Comparison of ENCODE assay signal across 14 cellular contexts in genomic region chr12:124183172-124183571, GRCh38.
DNase-seq lines count a peak whose midpoint lies in the region; ATAC-seq and TF ChIP-seq lines count a peak whose summit lies in the region.
"Had no signal": no experiment of that assay in that cellular context is flagged by ENCODE, and none has a peak within 500 bp of the region (broad histone marks: within the 10 kb centered on the region; RNA-seq: fewer than 3 reads in every experiment).

No MANE protein-coding gene starts in this region.

- ATAC-seq in HG03432 (IDR thresholded peaks at IDR 0.05; ENCODE audit: unreplicated experiment) (no peak), HG03565 (IDR thresholded peaks at IDR 0.05; ENCODE audit: unreplicated experiment) (no peak)

- no peak for DNase-seq in mesothelial cell of epicardium (ENCODE audit: low spot score in 2 of 2, unreplicated experiment in 2 of 2)
- no peak for DNase-seq in type B pancreatic cell (ENCODE audit: extremely low spot score, unreplicated experiment)
- no peak for DNase-seq in middle frontal gyrus (ENCODE audit: extremely low spot score, low spot score)
- DNase-seq: C1 segment of cervical spinal cord; CD4-positive, alpha-beta memory T cell; COR-L47; DMS153; DND-41; GOT3; HFFc6 had no signal

- H3K27me3 ChIP-seq in Loucy (ENCODE audit: insufficient read depth, low read length, poor library complexity, severe bottlenecking), result no peaks in the 10 kb centered on the region

- no peaks in the 10 kb centered on the region for H4K20me1 ChIP-seq in Loucy (ENCODE audit: insufficient read depth, low read length, poor library complexity, severe bottlenecking)

- H3K4me3 ChIP-seq in Loucy (ENCODE audit: low read length, poor library complexity, severe bottlenecking), result no peak overlapping the region
- H3K4me3 ChIP-seq: HAP-1 had no signal

- no peaks in the 10 kb centered on the region for H3K79me2 ChIP-seq in Loucy (ENCODE audit: insufficient read depth, low read length)

- H3K27me3 Mint-ChIP-seq in mesothelial cell of epicardium (ENCODE audit: low read depth), result no peaks in the 10 kb centered on the region
- H3K27me3 Mint-ChIP-seq in type B pancreatic cell, result no peaks in the 10 kb centered on the region

- no peaks in the 10 kb centered on the region for H3K9me2 ChIP-seq in Loucy (replicated peaks; ENCODE audit: low read depth, low read length)

- H3K4me2 ChIP-seq in Loucy (ENCODE audit: low read depth, low read length, poor library complexity, severe bottlenecking), result peak overlapping the region; percentile 23

- no peaks in the 10 kb centered on the region for H3K36me3 ChIP-seq in Loucy (ENCODE audit: insufficient read depth, low read length)
- H3K36me3 ChIP-seq: HAP-1 had no signal

- H3K27ac Mint-ChIP-seq in mesothelial cell of epicardium (peak overlapping the region; percentile 65), type B pancreatic cell (peak overlapping the region; percentile 7)
- H3K27ac Mint-ChIP-seq: CD4-positive, alpha-beta memory T cell; HFFc6 had no signal

- H2AFZ ChIP-seq in Loucy (ENCODE audit: low read length), result peak overlapping the region; percentile 70; the same call in 1 of the 2 replicates

- TF ChIP-seq CTCF in Loucy (conservative IDR thresholded peaks at IDR 0.05; ENCODE audit: low read length) (no peak), mesothelial cell of epicardium (IDR thresholded peaks at IDR 0.05; ENCODE audit: unreplicated experiment) (no peak), type B pancreatic cell (conservative IDR thresholded peaks at IDR 0.05) (no peak)

- no peak overlapping the region for H3K9ac ChIP-seq in Loucy (ENCODE audit: low read depth, low read length, poor library complexity, severe bottlenecking)

- H3K4me1 ChIP-seq in Loucy (ENCODE audit: insufficient read depth, low read length, poor library complexity, severe bottlenecking), result peaks cover 8% of the 10 kb centered on the region
- H3K4me1 ChIP-seq: HAP-1 had no signal

- H3K9me3 ChIP-seq in Loucy (ENCODE audit: insufficient read depth, low read depth, low read length), result no peaks in the 10 kb centered on the region
- H3K9me3 ChIP-seq: HAP-1 had no signal

- H3K4me3 Mint-ChIP-seq in mesothelial cell of epicardium (no peak overlapping the region), type B pancreatic cell (no peak overlapping the region)
- H3K4me3 Mint-ChIP-seq: CD4-positive, alpha-beta memory T cell; HFFc6 had no signal

- H3K9me3 Mint-ChIP-seq in mesothelial cell of epicardium (peaks cover 3% of the 10 kb centered on the region), type B pancreatic cell (peaks cover 6% of the 10 kb centered on the region)
- H3K9me3 Mint-ChIP-seq: HFFc6 had no signal

- no peaks in the 10 kb centered on the region for H3F3A ChIP-seq in Loucy (ENCODE audit: low read depth)

- peaks cover 12% of the 10 kb centered on the region for H3K36me3 Mint-ChIP-seq in mesothelial cell of epicardium
- peaks cover 3% of the 10 kb centered on the region for H3K36me3 Mint-ChIP-seq in type B pancreatic cell
- H3K36me3 Mint-ChIP-seq: CD4-positive, alpha-beta memory T cell had no signal

- H3K4me1 Mint-ChIP-seq in mesothelial cell of epicardium, result peaks cover 54% of the 10 kb centered on the region
- H3K4me1 Mint-ChIP-seq in type B pancreatic cell (ENCODE audit: unreplicated experiment), result peaks cover 45% of the 10 kb centered on the region
- H3K4me1 Mint-ChIP-seq: CD4-positive, alpha-beta memory T cell had no signal
